In genomic region chr18:61369671-61370070, GRCh38 we compare ENCODE assay signal across 8 cellular contexts. TPM values are rescaled to one million over a fixed set of nuclear protein-coding genes. Genes with fewer than 3 reads are reported as not detected.
"Had no signal": no experiment of that assay in that cellular context is flagged by ENCODE, and none has a peak within 500 bp of the region (broad histone marks: within the 10 kb centered on the region; RNA-seq: fewer than 3 reads in every experiment).

No MANE protein-coding gene starts in this region.

RNA-seq across cellular contexts. Expression of gene CDH20, which starts 36.4 kb away (rescaled TPM):
- total RNA-seq: colonic mucosa, dermis microvascular lymphatic vessel endothelial cell, endothelial cell of umbilical vein, epithelial cell of proximal tubule, esophagus mucosa, fibroblast of lung, foreskin keratinocyte, glomerular endothelial cell had no signal
